9 cellular contexts compared by ENCODE assay signal in the genomic region with DNA sequence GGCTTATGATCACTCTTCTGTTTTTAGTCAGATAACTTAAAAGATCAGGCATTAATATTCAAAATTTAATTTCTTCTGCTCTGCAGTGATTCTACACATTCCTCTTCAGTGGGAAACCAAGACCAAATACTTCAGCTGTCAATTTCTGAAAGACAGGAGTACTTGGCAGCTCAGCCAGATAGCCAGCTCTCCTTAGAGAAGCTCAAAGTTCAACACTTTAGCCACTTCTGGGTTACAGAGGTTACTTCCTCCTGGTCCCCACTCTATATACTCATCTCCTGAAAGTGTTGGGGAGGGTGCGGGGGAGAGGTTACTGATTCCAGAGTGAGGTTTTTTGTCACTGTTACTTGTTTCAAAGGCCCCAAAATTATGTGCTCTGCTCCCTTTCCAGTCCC. TPM values are rescaled to one million over a fixed set of nuclear protein-coding genes. Genes with fewer than 3 reads are reported as not detected.
DNase-seq lines count a peak whose midpoint lies in the region; ATAC-seq and TF ChIP-seq lines count a peak whose summit lies in the region.
"Had no signal": no experiment of that assay in that cellular context is flagged by ENCODE, and none has a peak within 500 bp of the region (broad histone marks: within the 10 kb centered on the region; RNA-seq: fewer than 3 reads in every experiment).

No MANE protein-coding gene starts in this region.

- TF ChIP-seq CTCF in spleen (IDR thresholded peaks at IDR 0.05 in 8 of 11, conservative IDR thresholded peaks at IDR 0.05 in 3 of 11) (no peak), omental fat pad (IDR thresholded peaks at IDR 0.05) (no peak)

- 23 to 33% (median 25%) methylated on average over 1 of the region's 1 CpG for WGBS in spleen, 5 donors

- no peaks in the 10 kb centered on the region for H3K9me3 ChIP-seq in spleen

- peaks cover 0 to 3% (median 0%) of the 10 kb centered on the region in 6 donors for H3K36me3 ChIP-seq in spleen

- peak overlapping the region; percentile 38 to 74 (median 52) for H3K4me3 ChIP-seq in spleen

- peak; percentile 32 for ATAC-seq in Right ventricle myocardium superior (ENCODE audit: poor library complexity)
- peak; percentile 44 for ATAC-seq in HG03139 (IDR thresholded peaks at IDR 0.05; ENCODE audit: unreplicated experiment)
- ATAC-seq in omental fat pad (ENCODE audit: low FRiP score) = no peak

- no peaks in the 10 kb centered on the region for H3K27me3 ChIP-seq in spleen (replicated peaks in 1 of 7)

- no peak for TF ChIP-seq POLR2A in spleen (IDR thresholded peaks at IDR 0.05)

- H3K4me1 ChIP-seq in spleen = peaks cover 0 to 71% (median 62%) of the 10 kb centered on the region in 6 donors

- DNase-seq in Right ventricle myocardium superior (no peak), cardiac septum (ENCODE audit: low spot score) (no peak), spleen (no peak), NCI-H2107 (lab: John Stamatoyannopoulos, UW) (no peak), omental fat pad (ENCODE audit: low spot score) (no peak), foreskin melanocyte (no peak)
- DNase-seq in activated CD4-positive, alpha-beta T cell treated with anti-CD3 and anti-CD28 coated beads, Interleukin-2, amount 50 U/mL, for 48 hours = peak; percentile 59 to 74

- intact Hi-C loops in Right ventricle myocardium superior (cut with DNase I) (no loop called here), cardiac septum (cut with DNase I) (no loop called here), spleen (cut with DNase I; ENCODE audit: low total_unique reads) (no loop called here)

- peak overlapping the region; percentile 81 to 96 (median 94) for H3K27ac ChIP-seq in spleen
- H3K27ac ChIP-seq: C4-2B had no signal

RNA-seq across cellular contexts. Expression of a gene that starts 4.1 kb away (rescaled TPM):
- total RNA-seq in Right ventricle myocardium superior (1.1 TPM), cardiac septum (2.5 TPM), spleen (100 to 1,000 TPM in 6 of 7 donors, 10 to 100 TPM in 1; 85.6 to 135 (median 106) TPM), omental fat pad (10 to 100 TPM; 13.4 to 26.1 (median 17.5) TPM)
- 10 to 100 TPM; 27.3 to 63.2 (median 29.3) TPM for polyA plus RNA-seq in spleen

Comparison
In these comparisons a context has a peak if more than half of its experiments do, and no peak if none do; other contexts are left out.
1. DNase-seq: peak in activated CD4-positive, alpha-beta T cell treated with anti-CD3 and anti-CD28 coated beads, Interleukin-2, amount 50 U/mL, for 48 hours (2 of 2); none in Right ventricle myocardium superior (single experiment), cardiac septum (single experiment), spleen (single experiment), NCI-H2107 (single experiment), omental fat pad (single experiment) and foreskin melanocyte (single experiment).